Comparison of ENCODE assay signal across 9 cellular contexts in genomic region chr20:64083380-64084208, GRCh38. TPM values are rescaled to one million over a fixed set of nuclear protein-coding genes. Genes with fewer than 3 reads are reported as not detected.
DNase-seq lines count a peak whose midpoint lies in the region; ATAC-seq and TF ChIP-seq lines count a peak whose summit lies in the region.
"Had no signal": no experiment of that assay in that cellular context is flagged by ENCODE, and none has a peak within 500 bp of the region (broad histone marks: within the 10 kb centered on the region; RNA-seq: fewer than 3 reads in every experiment).

No MANE protein-coding gene starts in this region.

- no peak overlapping the region for H2AK5ac ChIP-seq in IMR-90 (ENCODE audit: low read depth, low read length)
- H2AK5ac ChIP-seq in neuronal stem cell (ENCODE audit: low read depth, low read length): peak overlapping the region; percentile 20

- WGBS in IMR-90 (ENCODE audit: extremely low coverage in 2 of 2, insufficient read length in 1 of 2), 2 experiments: 1% methylated on average over 30 of the region's 108 CpGs; no CpG with 5 or more reads in 1 of the 2 experiments
- no CpG with 5 or more reads among the region's 108 CpGs for WGBS in neuronal stem cell (ENCODE audit: extremely low coverage in 2 of 2, insufficient read length in 2 of 2, insufficient replicate concordance in 1 of 2), 2 donors
- WGBS in thymus: under 1% methylated on average over 108 of the region's 108 CpGs

- peak; percentile 71 for DNase-seq in CMK (ENCODE audit: low read depth)
- DNase-seq in IMR-90: peak; percentile 67
- peak; percentile 75 to 89 (median 79) for DNase-seq in Peyer's patch
- DNase-seq in activated gamma-delta T cell (lab: John Stamatoyannopoulos, UW): peak; percentile 41
- peak; percentile 79 for DNase-seq in fibroblast of villous mesenchyme (ENCODE audit: low read depth)
- peak; percentile 76 for DNase-seq in neuronal stem cell (ENCODE audit: low spot score)

- TF ChIP-seq POLR2A in IMR-90 (IDR thresholded peaks at IDR 0.05; ENCODE audit: low read depth, low read length): no peak
- no peak for TF ChIP-seq POLR2A in Peyer's patch (IDR thresholded peaks at IDR 0.05)

- in situ Hi-C loops in IMR-90 (cut with MboI; ENCODE audit: low sequenced_read_pairs): no loop called here

- H2BK120ac ChIP-seq in IMR-90 (ENCODE audit: low read depth, low read length): no peak overlapping the region
- H2BK120ac ChIP-seq in neuronal stem cell (ENCODE audit: low read depth, low read length): no peak overlapping the region

- peaks cover 8% of the 10 kb centered on the region; the same call in 1 of the 2 replicates for H3K9me3 ChIP-seq in IMR-90 (ENCODE audit: control insufficient read depth, insufficient read depth, low read length)
- no peaks in the 10 kb centered on the region for H3K9me3 ChIP-seq in Peyer's patch
- H3K9me3 ChIP-seq in neuronal stem cell (replicated peaks in 1 of 2; ENCODE audit: control insufficient read depth in 2 of 2, insufficient read depth in 1 of 2, low read depth in 1 of 2, low read length in 2 of 2): peaks cover 8 to 19% of the 10 kb centered on the region in 2 donors
- peaks cover 3% of the 10 kb centered on the region for H3K9me3 ChIP-seq in thymus (ENCODE audit: control insufficient read depth)

- no peaks in the 10 kb centered on the region for H3K36me3 ChIP-seq in IMR-90 (ENCODE audit: control insufficient read depth, insufficient read depth, low read length)
- H3K36me3 ChIP-seq in Peyer's patch: no peaks in the 10 kb centered on the region
- no peaks in the 10 kb centered on the region for H3K36me3 ChIP-seq in neuronal stem cell (replicated peaks in 1 of 2; ENCODE audit: control insufficient read depth in 2 of 2, insufficient read depth in 2 of 2, low read length in 2 of 2)
- H3K36me3 ChIP-seq in thymus (ENCODE audit: control insufficient read depth, insufficient read depth): no peaks in the 10 kb centered on the region

- no peak overlapping the region for H3K27ac ChIP-seq in IMR-90 (ENCODE audit: insufficient read depth, low read length)
- peak overlapping the region in 1 of 4 donors; percentile 47 for H3K27ac ChIP-seq in Peyer's patch
- H3K27ac ChIP-seq in neuronal stem cell (replicated peaks; ENCODE audit: low read length): no peak overlapping the region
- no peak overlapping the region for H3K27ac ChIP-seq in thymus (ENCODE audit: low read depth)

- H3K9ac ChIP-seq in IMR-90 (ENCODE audit: low read depth, low read length) (no peak overlapping the region; the same call in 1 of the 2 replicates), neuronal stem cell (ENCODE audit: low read depth, low read length, poor library complexity) (peak overlapping the region; percentile 88)

- CTCF ChIA-PET in IMR-90 (lab: Yijun Ruan, JAX): interaction anchor here (0.6 to 1.3 kb wide), 5 partner anchors 26 to 178 kb away, joined by 3 to 6 read pairs (median 4); no protein-coding TSS in a partner anchor

- H3K56ac ChIP-seq in IMR-90 (ENCODE audit: extremely low read depth, insufficient read depth, low read length): no peak overlapping the region

- no peak overlapping the region for H2BK20ac ChIP-seq in IMR-90 (ENCODE audit: low read depth, low read length)

- peak overlapping the region; percentile 94 for H2BK12ac ChIP-seq in neuronal stem cell (ENCODE audit: low read length)

- H3K4me3 ChIP-seq in IMR-90 (ENCODE audit: insufficient read depth, low read depth, low read length) (peak overlapping the region; percentile 63), Peyer's patch (peak overlapping the region; percentile 45 to 64 (median 58)), fibroblast of villous mesenchyme (ENCODE audit: low read depth, low read length) (peak overlapping the region; percentile 51), neuronal stem cell (ENCODE audit: low read length in 2 of 2) (peak overlapping the region; percentile 28 to 78), thymus (ENCODE audit: low read length) (peak overlapping the region; percentile 60)

- H3K79me1 ChIP-seq in IMR-90 (ENCODE audit: low read depth in 1 of 2, low read length in 2 of 2) (peaks cover under 1 to 5% of the 10 kb centered on the region in 2 experiments; a peak in 3 of 4 replicates), neuronal stem cell (ENCODE audit: low read depth, low read length) (peaks cover 2% of the 10 kb centered on the region)

- H4K20me1 ChIP-seq in IMR-90 (ENCODE audit: insufficient read depth, low read length): peaks cover 15% of the 10 kb centered on the region

- H2AFZ ChIP-seq in IMR-90 (replicated peaks; ENCODE audit: low read length, poor library complexity): peak overlapping the region; percentile 95
- H2AFZ ChIP-seq in neuronal stem cell (ENCODE audit: low read length): peak overlapping the region; percentile 85

- H3K14ac ChIP-seq in IMR-90 (replicated peaks; ENCODE audit: low read depth, low read length) (no peak overlapping the region), neuronal stem cell (ENCODE audit: low read length) (peak overlapping the region; percentile 94)

- peak; percentile 64 for TF ChIP-seq CTCF in IMR-90 (conservative IDR thresholded peaks at IDR 0.05; ENCODE audit: low read depth, low read length)
- TF ChIP-seq CTCF in Peyer's patch (IDR thresholded peaks at IDR 0.05): peak; percentile 32 to 68 (median 42)
- peak; percentile 57 for TF ChIP-seq CTCF in fibroblast of villous mesenchyme (IDR thresholded peaks at IDR 0.05; ENCODE audit: insufficient read depth, low read depth, low read length)

- H3K9me1 ChIP-seq in IMR-90 (ENCODE audit: insufficient read depth, low read length): no peaks in the 10 kb centered on the region

- peaks cover 52% of the 10 kb centered on the region for H3K27me3 ChIP-seq in IMR-90 (ENCODE audit: control insufficient read depth, insufficient read depth, low read length)
- H3K27me3 ChIP-seq in Peyer's patch: peaks cover 0 to 15% of the 10 kb centered on the region in 2 donors
- H3K27me3 ChIP-seq in neuronal stem cell (ENCODE audit: control insufficient read depth in 3 of 3, insufficient read depth in 3 of 3, low read depth in 1 of 3, low read length in 3 of 3): peaks cover 2 to 59% (median 42%) of the 10 kb centered on the region in 3 experiments
- H3K27me3 ChIP-seq in thymus (ENCODE audit: control insufficient read depth, insufficient read depth): peaks cover 36% of the 10 kb centered on the region

- BruUV-seq in IMR-90 (replicated peaks; lab: Mats Ljungman, UMichigan): no TSS peak

- H3K4ac ChIP-seq in IMR-90 (ENCODE audit: low read depth, low read length): no peak overlapping the region
- no peak overlapping the region for H3K4ac ChIP-seq in neuronal stem cell (ENCODE audit: low read length)

- H3K23ac ChIP-seq in IMR-90 (ENCODE audit: low read depth, low read length) (no peak overlapping the region), neuronal stem cell (ENCODE audit: low read depth, low read length, poor library complexity) (peak overlapping the region; percentile 93)

- H4K8ac ChIP-seq in IMR-90 (ENCODE audit: low read depth in 2 of 2, low read length in 2 of 2): no peak overlapping the region
- peak overlapping the region; percentile 65 for H4K8ac ChIP-seq in neuronal stem cell (ENCODE audit: low read depth, low read length)

- ATAC-seq in IMR-90 (ENCODE audit: low read depth): peak; percentile 53
- ATAC-seq in GM21717 (IDR thresholded peaks at IDR 0.05; ENCODE audit: unreplicated experiment): no peak

- intact Hi-C loops in IMR-90 (cut with micrococcal nuclease): loop anchor here (1.0 kb wide), 1 partner anchor 37 kb away; no protein-coding TSS in a partner anchor

- dilution Hi-C loops in IMR-90 (cut with HindIII; ENCODE audit: low sequenced_read_pairs, unreplicated experiment): no loop called here

- TF ChIP-seq RAD21 in IMR-90 (IDR thresholded peaks at IDR 0.05; ENCODE audit: low read length): peak; percentile 59

- H2BK5ac ChIP-seq in IMR-90 (ENCODE audit: low read depth, low read length, poor library complexity, severe bottlenecking): no peak overlapping the region
- H2BK5ac ChIP-seq in neuronal stem cell (ENCODE audit: low read length): no peak overlapping the region

- H4K91ac ChIP-seq in IMR-90 (ENCODE audit: insufficient read depth, low read depth, low read length) (no peak overlapping the region), neuronal stem cell (ENCODE audit: low read depth, low read length, poor library complexity) (no peak overlapping the region)

- H2AK9ac ChIP-seq in IMR-90 (replicated peaks; ENCODE audit: low read depth, low read length, poor library complexity): no peak overlapping the region

- H2BK15ac ChIP-seq in IMR-90 (ENCODE audit: low read depth, low read length) (no peak overlapping the region), neuronal stem cell (ENCODE audit: low read length) (peak overlapping the region; percentile 49)

- H3K18ac ChIP-seq in IMR-90 (ENCODE audit: low read depth, low read length): no peak overlapping the region
- H3K18ac ChIP-seq in neuronal stem cell (ENCODE audit: low read length): peak overlapping the region; percentile 98

- H4K5ac ChIP-seq in IMR-90 (ENCODE audit: low read depth, low read length): no peak overlapping the region

- H3K4me1 ChIP-seq in IMR-90 (ENCODE audit: control insufficient read depth, insufficient read depth, low read length) (peaks cover 11% of the 10 kb centered on the region), Peyer's patch (peaks cover 0 to 34% (median 12%) of the 10 kb centered on the region in 4 donors), neuronal stem cell (ENCODE audit: control insufficient read depth in 2 of 2, insufficient read depth in 1 of 2, low read depth in 1 of 2, low read length in 2 of 2) (peaks cover 30 to 48% of the 10 kb centered on the region in 2 donors), thymus (ENCODE audit: control insufficient read depth, insufficient read depth, low read length) (peaks cover 22% of the 10 kb centered on the region)

- POLR2A ChIA-PET in IMR-90 (lab: Charles Lee; ENCODE audit: unreplicated experiment): no interaction called here

- H3K4me2 ChIP-seq in IMR-90 (ENCODE audit: low read depth, low read length) (peak overlapping the region; percentile 81), neuronal stem cell (ENCODE audit: insufficient read depth, low read length, poor library complexity, severe bottlenecking) (peak overlapping the region; percentile 91)

RNA-seq across cellular contexts. Expression of gene LKAAEAR1, which starts 0.6 kb away (rescaled TPM):
- total RNA-seq in IMR-90 (2012; rRNA removed): not detected in 2 replicates
- polyA plus RNA-seq in IMR-90 (2012; rRNA removed): 0.16 and 0.21 TPM in 2 replicates
- polyA plus RNA-seq in IMR-90 (2012; cell fraction: cytosol; rRNA removed): 0.15 and 0.36 TPM in 2 replicates
- 0.34 TPM in 1 of 2 replicates, not detected in the other for polyA plus RNA-seq in IMR-90 (2012; cell fraction: nucleus; rRNA removed; ENCODE audit: low replicate concordance)
- total RNA-seq in Peyer's patch: not detected
- under 0.01 TPM in 1 of 2 replicates, not detected in the other for total RNA-seq in fibroblast of villous mesenchyme
- polyA plus RNA-seq in neuronal stem cell (2013, experiment 1 of 2): 0.10 TPM
- 0.08 TPM for polyA plus RNA-seq in neuronal stem cell (2013, experiment 2 of 2)
- 0.14 TPM for polyA plus RNA-seq in thymus
- total RNA-seq: T-helper 1 cell treated with Interleukin-12 subunit alpha and Interleukin-12 subunit beta and Interleukin-4 antibody, amounts not matched to agents 30 ng/mL and 1 ng/mL, for 36 hours had no signal

RNA-seq across cellular contexts. Expression of gene OPRL1, which starts 3.7 kb away (rescaled TPM):
- total RNA-seq in IMR-90 (2012; rRNA removed): 0.28 and 0.36 TPM in 2 replicates
- polyA plus RNA-seq in IMR-90 (2012; rRNA removed): 1.1 and 1.2 TPM in 2 replicates
- polyA plus RNA-seq in IMR-90 (2012; cell fraction: cytosol; rRNA removed): 0.80 and 1.9 TPM in 2 replicates
- polyA plus RNA-seq in IMR-90 (2012; cell fraction: nucleus; rRNA removed; ENCODE audit: low replicate concordance): 1.2 and 2.6 TPM in 2 replicates
- total RNA-seq in Peyer's patch: under 1 TPM in 1 of 4 donors, not detected in 3; 0.27 TPM
- total RNA-seq in fibroblast of villous mesenchyme: 1.6 and 1.7 TPM in 2 replicates
- 2.6 TPM for polyA plus RNA-seq in neuronal stem cell (2013, experiment 1 of 2)
- 2.5 TPM for polyA plus RNA-seq in neuronal stem cell (2013, experiment 2 of 2)
- 1.1 TPM for polyA plus RNA-seq in thymus

RNA-seq across cellular contexts. Expression of gene RGS19, which starts 4.3 kb away (rescaled TPM):
- total RNA-seq in IMR-90 (2012; rRNA removed) (7.7 and 8.1 TPM in 2 replicates), Peyer's patch (10 to 100 TPM in 1 of 4 donors, 1 to 10 TPM in 3; 3.3 to 39.6 (median 6.8) TPM), fibroblast of villous mesenchyme (13.0 and 13.2 TPM in 2 replicates)
- polyA plus RNA-seq in IMR-90 (2012; rRNA removed) (17.5 and 21.5 TPM in 2 replicates), thymus (27.2 TPM)
- polyA plus RNA-seq in IMR-90 (2012; cell fraction: cytosol; rRNA removed): 9.7 and 22.3 TPM in 2 replicates
- polyA plus RNA-seq in IMR-90 (2012; cell fraction: nucleus; rRNA removed; ENCODE audit: low replicate concordance): 8.4 and 19.7 TPM in 2 replicates
- 7.9 TPM for polyA plus RNA-seq in neuronal stem cell (2013, experiment 1 of 2)
- polyA plus RNA-seq in neuronal stem cell (2013, experiment 2 of 2): 8.0 TPM

RNA-seq across cellular contexts. Expression of gene TCEA2, which starts 20.6 kb away (rescaled TPM):
- total RNA-seq in IMR-90 (2012; rRNA removed): 8.9 and 9.3 TPM in 2 replicates
- 28.9 and 30.0 TPM in 2 replicates for polyA plus RNA-seq in IMR-90 (2012; rRNA removed)
- 53.8 and 63.8 TPM in 2 replicates for polyA plus RNA-seq in IMR-90 (2012; cell fraction: cytosol; rRNA removed)
- 76.1 and 133 TPM in 2 replicates for polyA plus RNA-seq in IMR-90 (2012; cell fraction: nucleus; rRNA removed; ENCODE audit: low replicate concordance)
- 10 to 100 TPM in 2 of 4 donors, 1 to 10 TPM in 2; 4.7 to 19.8 (median 8.3) TPM for total RNA-seq in Peyer's patch
- 20.7 and 24.2 TPM in 2 replicates for total RNA-seq in fibroblast of villous mesenchyme
- polyA plus RNA-seq in neuronal stem cell (2013, experiment 1 of 2): 111 TPM
- polyA plus RNA-seq in neuronal stem cell (2013, experiment 2 of 2): 113 TPM
- 53.2 TPM for polyA plus RNA-seq in thymus

RNA-seq across cellular contexts. Expression of gene NPBWR2, which starts 23.8 kb away (rescaled TPM):
- total RNA-seq in IMR-90 (2012; rRNA removed): not detected in 2 replicates
- polyA plus RNA-seq in IMR-90 (2012; rRNA removed): not detected in 2 replicates
- polyA plus RNA-seq in IMR-90 (2012; cell fraction: cytosol; rRNA removed): not detected in 2 replicates
- not detected in 2 replicates for polyA plus RNA-seq in IMR-90 (2012; cell fraction: nucleus; rRNA removed; ENCODE audit: low replicate concordance)
- not detected for total RNA-seq in Peyer's patch
- not detected in 2 replicates for total RNA-seq in fibroblast of villous mesenchyme
- polyA plus RNA-seq in neuronal stem cell (2013, experiment 1 of 2): not detected
- polyA plus RNA-seq in neuronal stem cell (2013, experiment 2 of 2): not detected
- 0.02 TPM for polyA plus RNA-seq in thymus
- total RNA-seq: T-helper 1 cell treated with Interleukin-12 subunit alpha and Interleukin-12 subunit beta and Interleukin-4 antibody, amounts not matched to agents 30 ng/mL and 1 ng/mL, for 36 hours had no signal
